In genomic region chr1:32901823-32902534, GRCh38 we compare ENCODE assay signal across 1 cellular context.
TF ChIP-seq lines count a peak whose summit lies in the region.

No MANE protein-coding gene starts in this region.

TF ChIP-seq in GM23338, 12 proteins besides CTCF, POLR2A, EP300 and RAD21 (continued from another document):
- TF ChIP-seq ZNF462 (CRISPR knock-in tag; IDR thresholded peaks at IDR 0.05) (no peak), CREB1 (CRISPR knock-in tag; IDR thresholded peaks at IDR 0.05; ENCODE audit: low read depth) (no peak), POLR2AphosphoS5 (IDR thresholded peaks at IDR 0.05; ENCODE audit: low read depth) (no peak), ZNF331 (CRISPR knock-in tag; IDR thresholded peaks at IDR 0.05; ENCODE audit: low read depth) (no peak), REST (IDR thresholded peaks at IDR 0.05; ENCODE audit: unreplicated experiment) (no peak), EZH2phosphoT487 (IDR thresholded peaks at IDR 0.05; ENCODE audit: unreplicated experiment) (no peak), EZH2 (IDR thresholded peaks at IDR 0.05; ENCODE audit: low read depth, unreplicated experiment) (no peak)
